Comparison of ENCODE assay signal across 10 cellular contexts in genomic region chr2:229718057-229718456, GRCh38.
"Had no signal": no experiment of that assay in that cellular context is flagged by ENCODE, and none has a peak within 500 bp of the region (broad histone marks: within the 10 kb centered on the region; RNA-seq: fewer than 3 reads in every experiment).

No MANE protein-coding gene starts in this region.

- FAIRE-seq: H54 had no signal

- H3K4me1 ChIP-seq: HAP-1 had no signal

- H3K9me3 ChIP-seq: HAP-1 had no signal

- H3K36me3 ChIP-seq: HAP-1 had no signal

- DNase-seq: GM23248, GOT3, H7, H9, HCEC 1CT, HFFc6 had no signal

- H3K4me2 ChIP-seq: GM23338 had no signal

- H3K4me3 ChIP-seq: GM23248, GM23338, HAP-1 had no signal

- H3K9ac ChIP-seq: GM23248 had no signal

- H2AFZ ChIP-seq: GM23248, GM23338 had no signal

- ATAC-seq: GM23338, HCT116 had no signal

- H3K27ac ChIP-seq: GM23248 had no signal
